ENCODE assay signal across 8 cellular contexts in the genomic region with DNA sequence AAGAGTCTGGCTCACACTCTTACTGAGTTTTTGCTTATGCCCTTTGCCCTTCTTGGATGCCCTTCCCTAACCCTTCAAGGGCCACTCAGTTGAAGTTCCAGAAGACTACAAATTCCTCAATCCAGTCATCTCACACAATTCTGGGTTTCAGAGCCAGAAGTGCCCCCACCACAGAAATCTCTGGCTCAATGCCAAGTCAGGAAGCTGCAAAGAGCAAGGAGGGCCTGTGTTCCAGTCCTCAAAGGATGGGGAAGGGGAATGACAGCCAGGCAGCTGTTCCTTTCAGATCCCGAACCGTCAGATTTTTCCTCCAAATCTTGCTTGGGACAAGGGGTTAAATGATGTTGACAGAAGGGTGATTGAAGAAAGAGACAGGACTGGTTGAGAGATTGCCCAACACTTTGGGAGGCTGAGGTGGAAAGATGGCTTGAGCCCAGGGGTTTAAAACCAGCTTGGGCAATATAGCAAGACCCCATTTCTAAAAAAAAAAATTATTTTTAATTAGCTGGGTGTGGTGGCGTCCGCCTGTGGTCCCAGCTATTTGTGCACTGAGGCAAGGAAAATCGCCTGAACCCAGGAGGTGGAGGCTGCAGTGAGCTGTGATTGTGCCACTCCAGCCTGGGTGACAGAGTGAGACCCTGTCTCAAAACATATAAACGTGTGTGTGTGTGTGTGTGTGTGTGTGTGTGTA. TPM values are rescaled to one million over a fixed set of nuclear protein-coding genes. Genes with fewer than 3 reads are reported as not detected.
DNase-seq lines count a peak whose midpoint lies in the region; ATAC-seq and TF ChIP-seq lines count a peak whose summit lies in the region.

No MANE protein-coding gene starts in this region.

- TF ChIP-seq POLR2A in GM18505 (IDR thresholded peaks at IDR 0.05; ENCODE audit: borderline replicate concordance, extremely low read depth, insufficient read depth, insufficient read length) = no peak

- peak overlapping the region; percentile 80 for H3K4me3 ChIP-seq in KMS-11 (IDR thresholded peaks at IDR 0.05; ENCODE audit: insufficient read depth, low read depth, low read length)
- H3K4me3 ChIP-seq in coronary artery = peak overlapping the region; percentile 72
- peak overlapping the region; percentile 74 for H3K4me3 ChIP-seq in osteoblast (ENCODE audit: insufficient read depth, low read length)

- peak overlapping the region; percentile 94 for H3K4me2 ChIP-seq in KMS-11
- H3K4me2 ChIP-seq in osteoblast (ENCODE audit: insufficient read depth, low read length) = peak overlapping the region; percentile 88

- peak; percentile 27 for DNase-seq in EH (ENCODE audit: low read depth)
- no peak for DNase-seq in coronary artery (ENCODE audit: low spot score)
- DNase-seq in osteoblast (ENCODE audit: insufficient read length, low spot score, missing footprints) = peak; percentile 55
- DNase-seq in effector CD4-positive, alpha-beta T cell = no peak
- no peak for DNase-seq in activated CD4-positive, CD25-positive, alpha-beta regulatory T cell treated with anti-CD3 and anti-CD28 coated beads, Interleukin-2, amount 50 U/mL, for 72 hours

- peak overlapping the region; percentile 83; the same call in 1 of the 2 replicates for H3K9ac ChIP-seq in KMS-11

- no peak for TF ChIP-seq CTCF in KMS-11 (conservative IDR thresholded peaks at IDR 0.05; ENCODE audit: low read depth, low read length)
- TF ChIP-seq CTCF in coronary artery (IDR thresholded peaks at IDR 0.05) = no peak
- TF ChIP-seq CTCF in osteoblast (IDR thresholded peaks at IDR 0.05; ENCODE audit: extremely low read depth, low read depth, low read length) = no peak

- H3K4me1 ChIP-seq in KMS-11 (ENCODE audit: low read depth, poor library complexity, severe bottlenecking) (peaks cover 28% of the 10 kb centered on the region), osteoblast (ENCODE audit: insufficient read depth, low read length) (peaks cover 8% of the 10 kb centered on the region)

- H4K20me1 ChIP-seq in KMS-11 (ENCODE audit: insufficient read depth) (no peaks in the 10 kb centered on the region), osteoblast (ENCODE audit: insufficient read depth, low read length) (no peaks in the 10 kb centered on the region)

- H2AFZ ChIP-seq in KMS-11 (ENCODE audit: low read depth) = peak overlapping the region; percentile 81
- peak overlapping the region; percentile 90 for H2AFZ ChIP-seq in osteoblast (ENCODE audit: low read length)

- no peaks in the 10 kb centered on the region for H3K9me3 ChIP-seq in osteoblast (ENCODE audit: low read depth, low read length)

- H3K79me2 ChIP-seq in KMS-11 (ENCODE audit: insufficient read depth, low read depth) (peaks cover 13% of the 10 kb centered on the region), osteoblast (ENCODE audit: insufficient read depth, low read length) (no peaks in the 10 kb centered on the region)

- no peak for ATAC-seq in HG03342 (IDR thresholded peaks at IDR 0.05; ENCODE audit: unreplicated experiment)
- ATAC-seq in GM18505 (IDR thresholded peaks at IDR 0.05; ENCODE audit: unreplicated experiment) = no peak

- H3K27ac ChIP-seq in KMS-11 = no peak overlapping the region
- no peak overlapping the region for H3K27ac ChIP-seq in coronary artery
- no peak overlapping the region for H3K27ac ChIP-seq in osteoblast (ENCODE audit: low read depth, low read length)

- no peaks in the 10 kb centered on the region for H3K36me3 ChIP-seq in KMS-11 (ENCODE audit: insufficient read depth)
- H3K36me3 ChIP-seq in osteoblast (ENCODE audit: insufficient read depth, low read length) = peaks cover 4% of the 10 kb centered on the region

- no peaks in the 10 kb centered on the region for H3K27me3 ChIP-seq in KMS-11 (ENCODE audit: insufficient read depth, low read depth)
- H3K27me3 ChIP-seq in osteoblast (ENCODE audit: insufficient read depth, low read length) = no peaks in the 10 kb centered on the region

RNA-seq across cellular contexts. Expression of a gene that starts 0.7 kb away (rescaled TPM):
- 0.36 and 0.59 TPM in 2 replicates for total RNA-seq in osteoblast

RNA-seq across cellular contexts. Expression of a gene that starts 14.0 kb away (rescaled TPM):
- total RNA-seq in osteoblast = 6.5 and 8.5 TPM in 2 replicates

RNA-seq across cellular contexts. Expression of a gene that starts 14.3 kb away (rescaled TPM):
- 13.6 and 14.1 TPM in 2 replicates for total RNA-seq in osteoblast

Comparison
In these comparisons a context has a peak if more than half of its experiments do, and no peak if none do; other contexts are left out.
1. DNase-seq: peak in EH (single experiment) and osteoblast (single experiment); none in coronary artery (single experiment), effector CD4-positive, alpha-beta T cell (single experiment) and activated CD4-positive, CD25-positive, alpha-beta regulatory T cell treated with anti-CD3 and anti-CD28 coated beads, Interleukin-2, amount 50 U/mL, for 72 hours (single experiment).
2. Peak in every context shown above with its lines, with median percentiles within 50 percentile points of each other: H3K4me3 ChIP-seq.